8 cellular contexts compared by ENCODE assay signal in the genomic region with DNA sequence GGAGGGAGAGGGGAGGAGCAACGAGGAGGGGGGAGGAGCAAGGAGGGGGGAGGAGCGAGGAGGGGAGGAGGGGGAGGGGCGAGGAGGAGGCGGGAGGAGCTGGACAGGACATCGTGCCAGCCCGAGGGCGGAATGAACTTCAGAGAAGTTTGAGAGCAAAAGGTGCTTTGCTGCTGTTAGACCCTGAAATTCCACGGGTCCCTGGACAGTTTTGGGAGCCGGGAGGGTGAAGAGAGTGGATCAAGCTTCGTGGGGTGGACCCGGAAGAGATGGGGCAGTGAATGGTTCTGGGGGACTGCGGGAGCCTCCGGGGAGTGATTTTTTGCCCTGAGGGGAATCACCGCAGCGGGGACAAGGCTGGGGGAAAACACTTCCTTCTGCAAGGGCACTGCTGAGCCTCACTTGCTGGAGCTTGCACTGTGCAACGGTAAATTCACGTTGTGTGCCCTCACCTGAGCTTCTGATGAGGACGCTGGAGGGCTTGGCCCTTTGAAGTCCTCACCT. TPM values are rescaled to one million over a fixed set of nuclear protein-coding genes. Genes with fewer than 3 reads are reported as not detected.
DNase-seq lines count a peak whose midpoint lies in the region; ATAC-seq, FAIRE-seq and TF ChIP-seq lines count a peak whose summit lies in the region.

No MANE protein-coding gene starts in this region.

- peak overlapping the region; percentile 82 to 100 (median 98) for H3K4me2 ChIP-seq in BLaER1 treated with 17β-estradiol and CSF1 and Interleukin-3, amounts not matched to agents 10 nM and 100 nM

- H4K20me1 ChIP-seq in BLaER1 treated with 17β-estradiol and CSF1 and Interleukin-3, amounts not matched to agents 10 nM and 100 nM, result no peaks in the 10 kb centered on the region

- peak; percentile 47 for ATAC-seq in stimulated activated naive CD8-positive, alpha-beta T cell treated with anti-CD3 and anti-CD28 coated beads, Interleukin-15, amount 100 ng/mL, for 72 hours
- ATAC-seq in GM21717 (IDR thresholded peaks at IDR 0.05; ENCODE audit: unreplicated experiment), result no peak

- peaks cover 37 to 47% (median 41%) of the 10 kb centered on the region in 10 experiments for H3K4me1 ChIP-seq in BLaER1 treated with 17β-estradiol and CSF1 and Interleukin-3, amounts not matched to agents 10 nM and 100 nM
- H3K4me1 ChIP-seq in left ventricle myocardium inferior, result no peaks in the 10 kb centered on the region

- H3K4me3 ChIP-seq in BLaER1 treated with 17β-estradiol and CSF1 and Interleukin-3, amounts not matched to agents 10 nM and 100 nM, result peak overlapping the region; percentile 53 to 76 (median 66)
- peak overlapping the region; percentile 48 for H3K4me3 ChIP-seq in left ventricle myocardium inferior

- H3K27ac ChIP-seq in BLaER1 treated with 17β-estradiol and CSF1 and Interleukin-3, amounts not matched to agents 10 nM and 100 nM, result peak overlapping the region; percentile 97 to 100 (median 99)
- peak overlapping the region; percentile 66 for H3K27ac ChIP-seq in left ventricle myocardium inferior (replicated peaks)

- H3K27ac Mint-ChIP-seq in activated CD4-positive, alpha-beta memory T cell treated with anti-CD3 and anti-CD28 coated beads, Interleukin-2, amount 10 ng/mL, durations not matched to agents 7 days and 5 days, result peak overlapping the region; percentile 98
- H3K27ac Mint-ChIP-seq in stimulated activated naive CD8-positive, alpha-beta T cell treated with anti-CD3 and anti-CD28 coated beads, Interleukin-15, amount 100 ng/mL, for 72 hours, result peak overlapping the region; percentile 100

- H3K27me3 Mint-ChIP-seq in activated CD4-positive, alpha-beta memory T cell treated with anti-CD3 and anti-CD28 coated beads, Interleukin-2, amount 10 ng/mL, durations not matched to agents 7 days and 5 days, result no peaks in the 10 kb centered on the region
- no peaks in the 10 kb centered on the region for H3K27me3 Mint-ChIP-seq in stimulated activated naive CD8-positive, alpha-beta T cell treated with anti-CD3 and anti-CD28 coated beads, Interleukin-15, amount 100 ng/mL, for 72 hours

- peaks cover 7 to 11% (median 8%) of the 10 kb centered on the region in 11 experiments; a peak in 20 of 22 replicates for H3K9me3 ChIP-seq in BLaER1 treated with 17β-estradiol and CSF1 and Interleukin-3, amounts not matched to agents 10 nM and 100 nM (replicated peaks in 1 of 11)
- H3K9me3 ChIP-seq in left ventricle myocardium inferior (replicated peaks), result peaks cover 12% of the 10 kb centered on the region

- DNase-seq in KBM-7 (peak; percentile 69), left ventricle myocardium inferior (peak; percentile 52), RCC 7860 (ENCODE audit: low spot score) (no peak), dedifferentiated amniotic fluid mesenchymal stem cell (ENCODE audit: extremely low spot score) (no peak)
- DNase-seq in activated CD4-positive, alpha-beta memory T cell treated with anti-CD3 and anti-CD28 coated beads, Interleukin-2, amount 10 ng/mL, durations not matched to agents 7 days and 5 days, result peak; percentile 74
- peak; percentile 72 to 76 for DNase-seq in stimulated activated naive CD8-positive, alpha-beta T cell treated with anti-CD3 and anti-CD28 coated beads, Interleukin-15, amount 100 ng/mL, for 72 hours

- FAIRE-seq in RCC 7860 (lab: Jason Lieb, UNC), result no peak

- H3K9ac ChIP-seq in BLaER1 treated with 17β-estradiol and CSF1 and Interleukin-3, amounts not matched to agents 10 nM and 100 nM, result peak overlapping the region; percentile 91 to 99 (median 97)

- H3K9me3 Mint-ChIP-seq in activated CD4-positive, alpha-beta memory T cell treated with anti-CD3 and anti-CD28 coated beads, Interleukin-2, amount 10 ng/mL, durations not matched to agents 7 days and 5 days, result peaks cover 1% of the 10 kb centered on the region
- no peaks in the 10 kb centered on the region for H3K9me3 Mint-ChIP-seq in stimulated activated naive CD8-positive, alpha-beta T cell treated with anti-CD3 and anti-CD28 coated beads, Interleukin-15, amount 100 ng/mL, for 72 hours

- in situ Hi-C loops in KBM-7 (cut with MboI; ENCODE audit: low pct_unique_long_range_greater_than_20kb, low sequenced_read_pairs), result no loop called here

- peaks cover 14% of the 10 kb centered on the region for H3K36me3 Mint-ChIP-seq in activated CD4-positive, alpha-beta memory T cell treated with anti-CD3 and anti-CD28 coated beads, Interleukin-2, amount 10 ng/mL, durations not matched to agents 7 days and 5 days (ENCODE audit: low read depth)

- H3K36me3 ChIP-seq in BLaER1 treated with 17β-estradiol and CSF1 and Interleukin-3, amounts not matched to agents 10 nM and 100 nM, result no peaks in the 10 kb centered on the region; a peak in 1 of 22 replicates
- no peaks in the 10 kb centered on the region for H3K36me3 ChIP-seq in left ventricle myocardium inferior

- TF ChIP-seq CTCF in left ventricle myocardium inferior (IDR thresholded peaks at IDR 0.05; ENCODE audit: borderline replicate concordance), result no peak

- no peaks in the 10 kb centered on the region for H3K27me3 ChIP-seq in BLaER1 treated with 17β-estradiol and CSF1 and Interleukin-3, amounts not matched to agents 10 nM and 100 nM
- H3K27me3 ChIP-seq in left ventricle myocardium inferior (ENCODE audit: low read depth), result peaks cover 46% of the 10 kb centered on the region

- CTCF ChIA-PET in activated CD4-positive, alpha-beta memory T cell treated with anti-CD3 and anti-CD28 coated beads, Interleukin-2, amount 10 ng/mL, durations not matched to agents 7 days and 5 days (lab: Charles Lee), result interaction anchor here (1.4 to 3.3 kb wide), 4 partner anchors 10 to 181 kb away, joined by 3 to 17 read pairs (median 4); no protein-coding TSS in a partner anchor

- POLR2A ChIA-PET in activated CD4-positive, alpha-beta memory T cell treated with anti-CD3 and anti-CD28 coated beads, Interleukin-2, amount 10 ng/mL, durations not matched to agents 7 days and 5 days (lab: Charles Lee), result interaction anchor here (0.8 to 3.7 kb wide), 20 partner anchors 9 to 239 kb away, joined by 3 to 75 read pairs (median 10); a partner anchor contains a TSS

- intact Hi-C loops in left ventricle myocardium inferior (cut with micrococcal nuclease), result no loop called here

- H3K4me1 Mint-ChIP-seq in activated CD4-positive, alpha-beta memory T cell treated with anti-CD3 and anti-CD28 coated beads, Interleukin-2, amount 10 ng/mL, durations not matched to agents 7 days and 5 days, result peaks cover 36% of the 10 kb centered on the region
- peaks cover 41% of the 10 kb centered on the region for H3K4me1 Mint-ChIP-seq in stimulated activated naive CD8-positive, alpha-beta T cell treated with anti-CD3 and anti-CD28 coated beads, Interleukin-15, amount 100 ng/mL, for 72 hours

- H3K4me3 Mint-ChIP-seq in activated CD4-positive, alpha-beta memory T cell treated with anti-CD3 and anti-CD28 coated beads, Interleukin-2, amount 10 ng/mL, durations not matched to agents 7 days and 5 days, result peak overlapping the region; percentile 88
- H3K4me3 Mint-ChIP-seq in stimulated activated naive CD8-positive, alpha-beta T cell treated with anti-CD3 and anti-CD28 coated beads, Interleukin-15, amount 100 ng/mL, for 72 hours, result peak overlapping the region; percentile 90 to 99

RNA-seq across cellular contexts. Expression of a gene that starts 10.7 kb away (rescaled TPM):
- total RNA-seq in activated CD4-positive, alpha-beta memory T cell treated with anti-CD3 and anti-CD28 coated beads, Interleukin-2, amount 10 ng/mL, durations not matched to agents 7 days and 5 days, result 1 to 10 TPM; 2.5 TPM
- total RNA-seq in left ventricle myocardium inferior, result not detected

RNA-seq across cellular contexts. Expression of a gene that starts 21.4 kb away (rescaled TPM):
- total RNA-seq in activated CD4-positive, alpha-beta memory T cell treated with anti-CD3 and anti-CD28 coated beads, Interleukin-2, amount 10 ng/mL, durations not matched to agents 7 days and 5 days, result 100 to 1,000 TPM; 113 to 117 TPM
- 7.2 TPM for total RNA-seq in left ventricle myocardium inferior

RNA-seq across cellular contexts. Expression of a gene that starts 30.8 kb away (rescaled TPM):
- 100 to 1,000 TPM; 156 to 160 TPM for total RNA-seq in activated CD4-positive, alpha-beta memory T cell treated with anti-CD3 and anti-CD28 coated beads, Interleukin-2, amount 10 ng/mL, durations not matched to agents 7 days and 5 days
- 94.1 TPM for total RNA-seq in left ventricle myocardium inferior

RNA-seq across cellular contexts. Expression of a gene that starts 31.4 kb away (rescaled TPM):
- 10 to 100 TPM; 11.6 to 16.3 TPM for total RNA-seq in activated CD4-positive, alpha-beta memory T cell treated with anti-CD3 and anti-CD28 coated beads, Interleukin-2, amount 10 ng/mL, durations not matched to agents 7 days and 5 days
- total RNA-seq in left ventricle myocardium inferior, result 36.4 TPM

RNA-seq across cellular contexts. Expression of a gene that starts 31.8 kb away (rescaled TPM):
- total RNA-seq in activated CD4-positive, alpha-beta memory T cell treated with anti-CD3 and anti-CD28 coated beads, Interleukin-2, amount 10 ng/mL, durations not matched to agents 7 days and 5 days, result not detected
- not detected for total RNA-seq in left ventricle myocardium inferior

Comparison
In these comparisons a context has a peak if more than half of its experiments do, and no peak if none do; other contexts are left out.
1. DNase-seq: peak in KBM-7 (single experiment), activated CD4-positive, alpha-beta memory T cell treated with anti-CD3 and anti-CD28 coated beads, Interleukin-2, amount 10 ng/mL, durations not matched to agents 7 days and 5 days (single experiment), left ventricle myocardium inferior (single experiment) and stimulated activated naive CD8-positive, alpha-beta T cell treated with anti-CD3 and anti-CD28 coated beads, Interleukin-15, amount 100 ng/mL, for 72 hours (2 of 2); none in RCC 7860 (single experiment) and dedifferentiated amniotic fluid mesenchymal stem cell (single experiment).
2. RNA of a gene that starts 21.4 kb away (total RNA-seq): 113 to 117 TPM in activated CD4-positive, alpha-beta memory T cell treated with anti-CD3 and anti-CD28 coated beads, Interleukin-2, amount 10 ng/mL, durations not matched to agents 7 days and 5 days; 7.2 TPM in left ventricle myocardium inferior (single experiment); every median in the first group is over 10 times any median in the second.